ENCODE assay signal across 17 cellular contexts in genomic region chr9:131923766-131924165, GRCh38.
"Had no signal": no experiment of that assay in that cellular context is flagged by ENCODE, and none has a peak within 500 bp of the region (broad histone marks: within the 10 kb centered on the region; RNA-seq: fewer than 3 reads in every experiment).

No MANE protein-coding gene starts in this region.

- H3K27me3 ChIP-seq: heart left ventricle, right lobe of liver, suprapubic skin, thyroid gland had no signal

- H3K27ac ChIP-seq: heart left ventricle, parathyroid adenoma, psoas muscle, right lobe of liver, suprapubic skin, thyroid gland had no signal

- H3K9ac ChIP-seq: parathyroid adenoma had no signal

- H3K36me3 ChIP-seq: right lobe of liver, suprapubic skin, thyroid gland had no signal

- H3K9me3 ChIP-seq: heart left ventricle, psoas muscle, right lobe of liver, suprapubic skin, thyroid gland had no signal

- H2AFZ ChIP-seq: parathyroid adenoma had no signal

- H3K4me1 ChIP-seq: parathyroid adenoma, right lobe of liver, suprapubic skin had no signal

- H3K79me2 ChIP-seq: parathyroid adenoma had no signal

- H3K4me3 ChIP-seq: heart left ventricle, psoas muscle, right lobe of liver, suprapubic skin, thyroid gland had no signal

- DNase-seq: erythroblast; heart left ventricle; hippocampal formation; kidney glomerular epithelial cell; mammary epithelial cell; naive thymus-derived CD4-positive, alpha-beta T cell; nephron progenitor cell; psoas muscle; retina; right lobe of liver; stimulated activated CD4-positive, alpha-beta T cell treated with anti-CD3 and anti-CD28 coated beads, Interleukin-4, amount 100 ng/mL, for 1 hour; stimulated activated CD8-positive, alpha-beta memory T cell treated with anti-CD3 and anti-CD28 coated beads, Interleukin-4, amount 100 ng/mL, for 48 hours; stimulated activated naive CD8-positive, alpha-beta T cell treated with anti-CD3 and anti-CD28 coated beads, Interleukin-15, Interleukin-2, amounts not matched to agents 100 U/mL and 50 U/mL, for 24 hours; thyroid gland had no signal

- ATAC-seq: heart left ventricle; naive thymus-derived CD4-positive, alpha-beta T cell; psoas muscle; right lobe of liver; stimulated activated effector memory CD8-positive, alpha-beta T cell treated with anti-CD3 and anti-CD28 coated beads, Interleukin-12 subunit alpha, Interleukin-12 subunit beta, amount 100 ng/mL, for 72 hours; stimulated activated naive CD8-positive, alpha-beta T cell treated with anti-CD3 and anti-CD28 coated beads, Interleukin-15, Interleukin-2, amounts not matched to agents 100 U/mL and 50 U/mL, for 24 hours had no signal
